Comparison of ENCODE assay signal across 14 cellular contexts in the genomic region with DNA sequence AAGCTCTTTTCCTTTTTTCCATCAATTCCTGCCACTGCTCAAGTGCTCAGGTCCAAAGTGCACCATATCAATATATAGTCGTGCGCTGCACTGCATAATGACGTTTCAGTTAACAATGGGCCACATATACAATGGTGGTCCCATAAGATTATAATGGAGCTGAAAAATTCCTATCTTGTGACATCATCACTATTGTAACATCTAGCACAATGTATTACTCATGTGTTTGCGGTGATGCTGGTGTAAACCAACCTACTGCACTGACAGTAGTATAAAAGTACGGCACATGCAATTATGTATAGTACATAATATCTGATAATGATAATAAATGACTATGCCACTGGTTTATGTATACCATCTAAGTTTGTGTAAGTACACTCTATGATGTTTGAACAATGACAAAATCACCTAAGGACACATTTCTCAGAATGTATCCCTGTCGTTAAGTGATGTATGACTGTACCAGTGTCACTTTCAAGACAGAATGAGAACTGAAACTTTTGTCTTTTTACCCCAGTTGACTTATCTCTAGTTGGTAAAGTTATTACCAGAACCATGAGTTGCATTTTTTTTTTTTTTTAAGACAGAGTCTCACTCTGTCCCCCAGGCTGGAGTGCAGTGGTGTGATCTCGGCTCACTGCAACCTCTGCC. TPM values are rescaled to one million over a fixed set of nuclear protein-coding genes. Genes with fewer than 3 reads are reported as not detected.
DNase-seq lines count a peak whose midpoint lies in the region; ATAC-seq, FAIRE-seq and TF ChIP-seq lines count a peak whose summit lies in the region.
"Had no signal": no experiment of that assay in that cellular context is flagged by ENCODE, and none has a peak within 500 bp of the region (broad histone marks: within the 10 kb centered on the region; RNA-seq: fewer than 3 reads in every experiment).

No MANE protein-coding gene starts in this region.

- peak; percentile 87 for ATAC-seq in GM21367 (IDR thresholded peaks at IDR 0.05; ENCODE audit: unreplicated experiment)
- ATAC-seq in HG03159 (IDR thresholded peaks at IDR 0.05; ENCODE audit: unreplicated experiment) = peak; percentile 90
- ATAC-seq in heart right ventricle = no peak
- ATAC-seq: left ventricle myocardium superior had no signal

- WGBS in lower leg skin, 2 donors = 85% methylated on average over 7 of the region's 7 CpGs
- WGBS in heart right ventricle, 2 donors = 73 to 83% methylated on average over 7 of the region's 7 CpGs

- no peak overlapping the region for H3K4me3 ChIP-seq in brain microvascular endothelial cell (ENCODE audit: low read depth, low read length)
- no peak overlapping the region for H3K4me3 ChIP-seq in MG63
- H3K4me3 ChIP-seq in lower leg skin (ENCODE audit: low read depth, poor library complexity, severe bottlenecking) = no peak overlapping the region
- no peak overlapping the region for H3K4me3 ChIP-seq in heart right ventricle
- H3K4me3 ChIP-seq: spleen had no signal

- H3K9me3 ChIP-seq in MG63 (no peaks in the 10 kb centered on the region), heart right ventricle (no peaks in the 10 kb centered on the region)
- H3K9me3 ChIP-seq: spleen had no signal

- in situ Hi-C loops in brain microvascular endothelial cell (cut with HindIII; ENCODE audit: low pct_ligation_motif_present, low sequenced_read_pairs) = no loop called here

- no peak for TF ChIP-seq POLR2A in lower leg skin (IDR thresholded peaks at IDR 0.05)

- H3K27me3 ChIP-seq in brain microvascular endothelial cell (replicated peaks) (no peaks in the 10 kb centered on the region), MG63 (peaks cover 8% of the 10 kb centered on the region; the same call in 1 of the 2 replicates), heart right ventricle (peaks cover 0 to 6% (median 0%) of the 10 kb centered on the region in 7 donors)

- H3K27ac ChIP-seq in brain microvascular endothelial cell = no peak overlapping the region
- H3K27ac ChIP-seq in heart right ventricle = no peak overlapping the region
- H3K27ac ChIP-seq: spleen had no signal

- H3K4me1 ChIP-seq in heart right ventricle = no peaks in the 10 kb centered on the region
- H3K4me1 ChIP-seq: spleen had no signal

- TF ChIP-seq CTCF in brain microvascular endothelial cell (IDR thresholded peaks at IDR 0.05; ENCODE audit: low read depth, low read length, missing control alignments) (no peak), lower leg skin (IDR thresholded peaks at IDR 0.05) (no peak), heart right ventricle (IDR thresholded peaks at IDR 0.05) (no peak)

- intact Hi-C loops in lower leg skin (cut with DNase I; ENCODE audit: low total_unique reads) = no loop called here
- intact Hi-C loops in heart right ventricle (cut with DNase I) = no loop called here

- DNase-seq in GM18507 (ENCODE audit: extremely low spot score, insufficient read length, low read depth) (peak; percentile 11), brain microvascular endothelial cell (peak; percentile 6), MG63 (no peak), KG1 (lab: John Stamatoyannopoulos, UW) (no peak), lower leg skin (ENCODE audit: low spot score in 2 of 2) (no peak), heart right ventricle (no peak)
- DNase-seq: activated CD4-positive, alpha-beta T cell treated with anti-CD3 and anti-CD28 coated beads for 4 hours; cortex of kidney; DMS79 treated with DMSO at 0.1 percent for 48 hours; left ventricle myocardium superior; NK-92 treated with Interleukin-12 subunit alpha and Interleukin-12 subunit beta, amount 100 ng/mL, for 24 hours; spleen had no signal

- no peaks in the 10 kb centered on the region for H3K36me3 ChIP-seq in brain microvascular endothelial cell (replicated peaks)
- H3K36me3 ChIP-seq in MG63 = no peaks in the 10 kb centered on the region
- no peaks in the 10 kb centered on the region for H3K36me3 ChIP-seq in heart right ventricle
- H3K36me3 ChIP-seq: spleen had no signal

- FAIRE-seq in GM18507 (lab: Jason Lieb, UNC) = peak; percentile 76

RNA-seq across cellular contexts. Expression of a gene that starts 53.7 kb away (rescaled TPM):
- not detected in 2 replicates for total RNA-seq in MG63 (2014; rRNA removed; shearing (Covaris generic); ENCODE audit: low replicate concordance)
- not detected for total RNA-seq in lower leg skin
- total RNA-seq in heart right ventricle = not detected
- not detected for polyA plus RNA-seq in heart right ventricle
- total RNA-seq: left ventricle myocardium superior had no signal

Comparison
In these comparisons a context has a peak if more than half of its experiments do, and no peak if none do; other contexts are left out.
1. DNase-seq: peak in GM18507 (single experiment) and brain microvascular endothelial cell (single experiment); none in MG63 (single experiment), KG1 (single experiment), lower leg skin (0 of 2) and heart right ventricle (0 of 2).
2. ATAC-seq: peak in GM21367 (single experiment) and HG03159 (single experiment); none in heart right ventricle (0 of 8).